14 cellular contexts compared by ENCODE assay signal in genomic region chr18:46718501-46719341, GRCh38. TPM values are rescaled to one million over a fixed set of nuclear protein-coding genes. Genes with fewer than 3 reads are reported as not detected.
A peak's percentile ranks its signal among the peaks of the same experiment; 100 is the strongest.
DNase-seq lines count a peak whose midpoint lies in the region; ATAC-seq and TF ChIP-seq lines count a peak whose summit lies in the region.
"Had no signal": no experiment of that assay in that cellular context is flagged by ENCODE, and none has a peak within 500 bp of the region (broad histone marks: within the 10 kb centered on the region; RNA-seq: fewer than 3 reads in every experiment).

No MANE protein-coding gene starts in this region.

- intact Hi-C loops in A673 (cut with micrococcal nuclease; ENCODE audit: unreplicated experiment) = no loop called here

- peak; percentile 77 for DNase-seq in A673 (ENCODE audit: low spot score)
- DNase-seq in HFFc6 = peak; percentile 91
- peak; percentile 14 for DNase-seq in adipocyte (ENCODE audit: low read depth)
- peak; percentile 91 for DNase-seq in kidney tubule cell (ENCODE audit: low spot score)
- DNase-seq in activated CD4-positive, alpha-beta T cell treated with anti-CD3 and anti-CD28 coated beads, Interleukin-2, amount 50 U/mL, for 48 hours = no peak
- DNase-seq in germinal center (ENCODE audit: low spot score) = no peak
- no peak for DNase-seq in foreskin melanocyte
- DNase-seq: activated effector memory CD4-positive, alpha-beta T cell treated with anti-CD3 and anti-CD28 coated beads, Interleukin-2, amount 50 U/mL, for 16 hours; effector memory CD8-positive, alpha-beta T cell; left cardiac atrium; sigmoid colon had no signal

- no peak overlapping the region for H3K4me3 ChIP-seq in A673 (ENCODE audit: low read depth, low read length, poor library complexity, severe bottlenecking)
- H3K4me3 ChIP-seq in adipocyte (ENCODE audit: low read length) = peak overlapping the region; percentile 13
- H3K4me3 ChIP-seq: sigmoid colon had no signal

- POLR2A ChIA-PET in A673 (lab: Charles Lee; ENCODE audit: low non-redundant PET) = no interaction called here

- H3K27ac ChIP-seq in A673 (ENCODE audit: low read depth, low read length, poor library complexity, severe bottlenecking) = peak overlapping the region; percentile 82
- H3K27ac ChIP-seq: sigmoid colon, VCaP had no signal

- peaks cover 6% of the 10 kb centered on the region for H3K27me3 Mint-ChIP-seq in HFFc6 (ENCODE audit: insufficient read depth)

- H3K36me3 ChIP-seq in A673 (ENCODE audit: insufficient read depth, low read length, poor library complexity, severe bottlenecking) (no peaks in the 10 kb centered on the region), adipocyte (ENCODE audit: control insufficient read depth, insufficient read depth, low read length, severe bottlenecking) (no peaks in the 10 kb centered on the region)
- H3K36me3 ChIP-seq: sigmoid colon had no signal

- no peak for ATAC-seq in HG03442 (IDR thresholded peaks at IDR 0.05; ENCODE audit: unreplicated experiment)
- ATAC-seq: effector memory CD8-positive, alpha-beta T cell had no signal

- H3K36me3 Mint-ChIP-seq in HFFc6 (ENCODE audit: low read depth) = no peaks in the 10 kb centered on the region
- H3K36me3 Mint-ChIP-seq: CD14-positive monocyte had no signal

- H3K4me3 Mint-ChIP-seq in HFFc6 = peak overlapping the region; percentile 48
- H3K4me3 Mint-ChIP-seq: CD14-positive monocyte; effector memory CD8-positive, alpha-beta T cell had no signal

- no peak for TF ChIP-seq CTCF in A673 (conservative IDR thresholded peaks at IDR 0.05; ENCODE audit: low read depth, low read length)
- TF ChIP-seq CTCF in HFFc6 (IDR thresholded peaks at IDR 0.05) = no peak; the same call in 1 of the 2 replicates

- H3K9me3 Mint-ChIP-seq in HFFc6 = no peaks in the 10 kb centered on the region
- H3K9me3 Mint-ChIP-seq: effector memory CD8-positive, alpha-beta T cell had no signal

- H3K27ac Mint-ChIP-seq in HFFc6 = peak overlapping the region; percentile 51
- H3K27ac Mint-ChIP-seq: CD14-positive monocyte; effector memory CD8-positive, alpha-beta T cell had no signal

- H3K4me1 Mint-ChIP-seq in HFFc6 (ENCODE audit: low read depth) = peaks cover 49% of the 10 kb centered on the region
- H3K4me1 Mint-ChIP-seq: CD14-positive monocyte had no signal

- no peaks in the 10 kb centered on the region for H3K27me3 ChIP-seq in A673 (replicated peaks; ENCODE audit: insufficient read depth, low read depth, low read length, poor library complexity)
- peaks cover 4% of the 10 kb centered on the region for H3K27me3 ChIP-seq in adipocyte (replicated peaks; ENCODE audit: control insufficient read depth, insufficient read depth, low read length)
- H3K27me3 ChIP-seq: sigmoid colon had no signal

- no peaks in the 10 kb centered on the region for H3K9me3 ChIP-seq in A673 (ENCODE audit: low read depth, low read length, poor library complexity, severe bottlenecking)
- H3K9me3 ChIP-seq in adipocyte (ENCODE audit: control insufficient read depth, low read length) = no peaks in the 10 kb centered on the region
- H3K9me3 ChIP-seq: sigmoid colon had no signal

- H3K9ac ChIP-seq in adipocyte (ENCODE audit: low read length) = no peak overlapping the region

- BruUV-seq in A673 (replicated peaks; lab: Mats Ljungman, UMichigan) = TSS peak; percentile 88

- peaks cover 38% of the 10 kb centered on the region for H3K4me1 ChIP-seq in A673 (ENCODE audit: insufficient read depth, low read length, poor library complexity, severe bottlenecking)
- H3K4me1 ChIP-seq in adipocyte (ENCODE audit: control insufficient read depth, insufficient read depth, low read length) = peaks cover 14% of the 10 kb centered on the region

- CTCF ChIA-PET in A673 (lab: Charles Lee) = no interaction called here

RNA-seq across cellular contexts. Expression of gene ST8SIA5, which starts 38.1 kb away (rescaled TPM):
- 17.9 and 24.8 TPM in 2 replicates for total RNA-seq in A673 (2021)
- total RNA-seq in HFFc6 (2021; fragmentation: NEBNext Ultra II Directional; extraction: Animal tissue kit (Norgen Biotek cat#: 25700)) = under 1 TPM in 1 of 6 experiments, not detected in 5; 0.23 TPM

Comparison
In these comparisons a context has a peak if more than half of its experiments do, and no peak if none do; other contexts are left out.
1. DNase-seq: peak in A673 (single experiment), HFFc6 (single experiment), adipocyte (single experiment) and kidney tubule cell (single experiment); none in activated CD4-positive, alpha-beta T cell treated with anti-CD3 and anti-CD28 coated beads, Interleukin-2, amount 50 U/mL, for 48 hours (0 of 2), germinal center (single experiment) and foreskin melanocyte (single experiment).
2. RNA of gene ST8SIA5, which starts 38.1 kb away (total RNA-seq): 17.9 to 24.8 TPM in A673; 0.23 TPM in HFFc6; every median in the first group is over 10 times any median in the second.